18 cellular contexts compared by ENCODE assay signal in the genomic region with DNA sequence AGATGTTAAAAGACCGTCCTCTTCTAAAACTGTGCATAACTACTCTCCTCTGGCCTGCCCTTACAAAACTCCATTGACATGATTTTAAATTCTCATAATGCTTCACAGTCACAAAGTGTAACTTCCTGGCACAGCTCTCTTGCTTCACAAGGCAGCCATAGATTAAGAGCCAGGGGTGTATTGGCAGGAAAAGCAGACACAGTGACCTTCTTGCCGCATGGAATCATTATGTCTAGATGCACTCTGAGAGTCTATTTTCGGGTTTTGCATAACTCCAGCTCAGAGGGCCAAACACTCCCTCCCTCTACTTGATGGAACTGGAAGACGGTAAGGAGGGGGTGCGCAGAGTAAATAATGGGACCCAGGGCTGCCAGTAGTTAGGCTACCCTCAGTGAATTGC.
A peak's percentile ranks its signal among the peaks of the same experiment; 100 is the strongest.
DNase-seq lines count a peak whose midpoint lies in the region; ATAC-seq and TF ChIP-seq lines count a peak whose summit lies in the region.
"Had no signal": no experiment of that assay in that cellular context is flagged by ENCODE, and none has a peak within 500 bp of the region (broad histone marks: within the 10 kb centered on the region; RNA-seq: fewer than 3 reads in every experiment).

No MANE protein-coding gene starts in this region.

- CTCF ChIA-PET in PC-9 (lab: Charles Lee) = no interaction called here
- CTCF ChIA-PET in activated naive CD4-positive, alpha-beta T cell treated with anti-CD3 and anti-CD28 coated beads for 36 hours (lab: Charles Lee) = no interaction called here

- no peaks in the 10 kb centered on the region for H3K9me2 ChIP-seq in PC-9 (ENCODE audit: insufficient read depth)

- H3K36me3 ChIP-seq in MG63 (peaks cover 2% of the 10 kb centered on the region; the same call in 1 of the 2 replicates), PC-9 (ENCODE audit: low read depth) (no peaks in the 10 kb centered on the region)
- H3K36me3 ChIP-seq: lower lobe of right lung, vagina had no signal

- no peaks in the 10 kb centered on the region for H3K27me3 Mint-ChIP-seq in endothelial cell (ENCODE audit: unreplicated experiment)
- no peaks in the 10 kb centered on the region for H3K27me3 Mint-ChIP-seq in activated naive CD4-positive, alpha-beta T cell treated with anti-CD3 and anti-CD28 coated beads for 36 hours (ENCODE audit: low read depth)
- H3K27me3 Mint-ChIP-seq: activated naive CD4-positive, alpha-beta T cell treated with anti-CD3 and anti-CD28 coated beads, Interleukin-2, amount 50 U/mL, for 24 hours; stimulated activated memory B cell treated with anti-CD40 and anti-IgM and Interleukin-4, amounts not matched to agents 10 μg/mL and 1 μg/mL and 100 μg/mL, for 72 hours had no signal

- intact Hi-C loops in left ventricle myocardium superior (cut with micrococcal nuclease) (no loop called here), PC-9 (cut with micrococcal nuclease; ENCODE audit: unreplicated experiment) (no loop called here)
- intact Hi-C loops in activated naive CD4-positive, alpha-beta T cell treated with anti-CD3 and anti-CD28 coated beads for 36 hours (cut with micrococcal nuclease) = no loop called here

- H3K9me3 ChIP-seq in MG63 (no peaks in the 10 kb centered on the region), PC-9 (ENCODE audit: insufficient read depth, low read depth) (no peaks in the 10 kb centered on the region)
- H3K9me3 ChIP-seq: lower lobe of right lung, vagina had no signal

- DNase-seq in MG63 (peak; percentile 13), endothelial cell (ENCODE audit: low spot score) (no peak), left ventricle myocardium superior (no peak), skeletal muscle cell (ENCODE audit: low read depth) (peak; percentile 45), PC-9 (no peak), HuH-7.5 (ENCODE audit: low spot score) (no peak), NCI-H128 (lab: John Stamatoyannopoulos, UW; ENCODE audit: unreplicated experiment) (no peak)
- no peak for DNase-seq in activated naive CD4-positive, alpha-beta T cell treated with anti-CD3 and anti-CD28 coated beads for 36 hours
- DNase-seq: activated CD4-positive, alpha-beta T cell treated with anti-CD3 and anti-CD28 coated beads for 48 hours; HCEC 1CT; lower lobe of right lung; NCI-H2171 treated with DMSO at 0.1 percent for 48 hours; T-helper 9 cell had no signal

- H3F3A ChIP-seq in PC-9 (ENCODE audit: insufficient read depth, low read depth) = peaks cover 12% of the 10 kb centered on the region; the same call in 1 of the 2 replicates

- H3K4me3 ChIP-seq in MG63 (no peak overlapping the region), skeletal muscle cell (ENCODE audit: low read depth, low read length) (no peak overlapping the region), PC-9 (no peak overlapping the region)
- H3K4me3 ChIP-seq: lower lobe of right lung, vagina had no signal

- peaks cover 5% of the 10 kb centered on the region for H3K36me3 Mint-ChIP-seq in endothelial cell (ENCODE audit: low read depth, unreplicated experiment)
- peaks cover 1% of the 10 kb centered on the region for H3K36me3 Mint-ChIP-seq in activated naive CD4-positive, alpha-beta T cell treated with anti-CD3 and anti-CD28 coated beads for 36 hours (ENCODE audit: low read depth)

- no TSS peak for BruUV-seq in PC-9 (replicated peaks; lab: Mats Ljungman, UMichigan)

- H3K9me3 Mint-ChIP-seq in endothelial cell (ENCODE audit: unreplicated experiment) = no peaks in the 10 kb centered on the region
- no peaks in the 10 kb centered on the region for H3K9me3 Mint-ChIP-seq in activated naive CD4-positive, alpha-beta T cell treated with anti-CD3 and anti-CD28 coated beads for 36 hours
- H3K9me3 Mint-ChIP-seq: activated naive CD4-positive, alpha-beta T cell treated with anti-CD3 and anti-CD28 coated beads, Interleukin-2, amount 50 U/mL, for 24 hours; neural crest cell; stimulated activated memory B cell treated with anti-CD40 and anti-IgM and Interleukin-4, amounts not matched to agents 10 μg/mL and 1 μg/mL and 100 μg/mL, for 72 hours had no signal

- TF ChIP-seq CTCF in endothelial cell (IDR thresholded peaks at IDR 0.05; ENCODE audit: unreplicated experiment) (no peak), PC-9 (conservative IDR thresholded peaks at IDR 0.05) (no peak)

- peaks cover 60% of the 10 kb centered on the region for H3K4me1 Mint-ChIP-seq in endothelial cell (ENCODE audit: unreplicated experiment)
- H3K4me1 Mint-ChIP-seq in activated naive CD4-positive, alpha-beta T cell treated with anti-CD3 and anti-CD28 coated beads for 36 hours (ENCODE audit: low read depth) = no peaks in the 10 kb centered on the region

- H3K4me3 Mint-ChIP-seq in endothelial cell (ENCODE audit: unreplicated experiment) = no peak overlapping the region
- H3K4me3 Mint-ChIP-seq in activated naive CD4-positive, alpha-beta T cell treated with anti-CD3 and anti-CD28 coated beads for 36 hours = no peak overlapping the region
- H3K4me3 Mint-ChIP-seq: activated naive CD4-positive, alpha-beta T cell treated with anti-CD3 and anti-CD28 coated beads, Interleukin-2, amount 50 U/mL, for 24 hours; neural crest cell; stimulated activated memory B cell treated with anti-CD40 and anti-IgM and Interleukin-4, amounts not matched to agents 10 μg/mL and 1 μg/mL and 100 μg/mL, for 72 hours had no signal

- peaks cover 19% of the 10 kb centered on the region for H3K4me1 ChIP-seq in PC-9 (replicated peaks; ENCODE audit: insufficient read depth)
- H3K4me1 ChIP-seq: vagina had no signal

- no peaks in the 10 kb centered on the region for H3K79me2 ChIP-seq in PC-9 (ENCODE audit: low read depth)

- no peak overlapping the region for H2AFZ ChIP-seq in PC-9

- ATAC-seq in left ventricle myocardium superior = peak; percentile 95
- ATAC-seq: lower lobe of right lung; stimulated activated memory B cell treated with anti-CD40 and anti-IgM and Interleukin-4, amounts not matched to agents 10 μg/mL and 1 μg/mL and 100 μg/mL, for 72 hours had no signal

- no peak overlapping the region for H3K27ac ChIP-seq in PC-9
- H3K27ac ChIP-seq: epithelial cell of prostate, vagina had no signal

- POLR2A ChIA-PET in PC-9 (lab: Charles Lee; ENCODE audit: unreplicated experiment) = no interaction called here

- H3K27ac Mint-ChIP-seq in endothelial cell (ENCODE audit: unreplicated experiment) = peak overlapping the region; percentile 98
- no peak overlapping the region for H3K27ac Mint-ChIP-seq in activated naive CD4-positive, alpha-beta T cell treated with anti-CD3 and anti-CD28 coated beads for 36 hours
- H3K27ac Mint-ChIP-seq: activated naive CD4-positive, alpha-beta T cell treated with anti-CD3 and anti-CD28 coated beads, Interleukin-2, amount 50 U/mL, for 24 hours; stimulated activated memory B cell treated with anti-CD40 and anti-IgM and Interleukin-4, amounts not matched to agents 10 μg/mL and 1 μg/mL and 100 μg/mL, for 72 hours had no signal

- H3K4me2 ChIP-seq in PC-9 = no peak overlapping the region

- H4K20me1 ChIP-seq in PC-9 (ENCODE audit: insufficient read depth) = no peaks in the 10 kb centered on the region

- H3K27me3 ChIP-seq in MG63 (no peaks in the 10 kb centered on the region), PC-9 (ENCODE audit: insufficient read depth, low read depth) (no peaks in the 10 kb centered on the region)
- H3K27me3 ChIP-seq: vagina had no signal

Comparison
In these comparisons a context has a peak if more than half of its experiments do, and no peak if none do; other contexts are left out.
1. DNase-seq: peak in MG63 (single experiment) and skeletal muscle cell (single experiment); none in endothelial cell (single experiment), left ventricle myocardium superior (single experiment), PC-9 (0 of 2), HuH-7.5 (single experiment), activated naive CD4-positive, alpha-beta T cell treated with anti-CD3 and anti-CD28 coated beads for 36 hours (single experiment) and NCI-H128 (single experiment).